ENCODE assay signal across 25 cellular contexts in the genomic region with DNA sequence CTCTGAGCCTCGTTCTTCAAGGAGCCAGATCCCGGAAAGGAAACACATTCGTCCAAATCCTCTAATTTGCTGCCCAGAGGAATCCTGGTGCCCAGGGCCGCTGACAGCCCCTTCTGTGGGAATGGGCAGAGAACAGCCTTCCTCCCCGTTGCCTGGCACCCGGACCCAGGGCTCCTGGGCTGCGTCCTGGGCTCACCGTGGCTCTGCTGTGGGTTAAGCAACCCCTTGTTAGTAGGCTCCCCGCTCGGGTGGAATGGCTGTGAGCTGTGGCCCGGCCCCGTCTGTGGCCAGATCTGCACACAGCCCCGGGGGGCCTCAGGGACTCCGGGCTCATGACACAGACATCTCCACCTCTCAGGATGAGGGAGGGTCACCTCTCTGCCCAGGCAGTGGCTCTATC.
DNase-seq lines count a peak whose midpoint lies in the region; ATAC-seq and TF ChIP-seq lines count a peak whose summit lies in the region.
"Had no signal": no experiment of that assay in that cellular context is flagged by ENCODE, and none has a peak within 500 bp of the region (broad histone marks: within the 10 kb centered on the region; RNA-seq: fewer than 3 reads in every experiment).

No MANE protein-coding gene starts in this region.

- ATAC-seq in heart right ventricle: no peak
- ATAC-seq in thoracic aorta (ENCODE audit: insufficient number of reproducible peaks, low FRiP score, low read depth): no peak
- ATAC-seq in GM19328 (IDR thresholded peaks at IDR 0.05; ENCODE audit: unreplicated experiment): no peak
- ATAC-seq in stimulated activated naive CD8-positive, alpha-beta T cell treated with anti-CD3 and anti-CD28 coated beads, Interleukin-15, amount 100 ng/mL, for 72 hours: no peak
- no peak for ATAC-seq in GM18867 (IDR thresholded peaks at IDR 0.05; ENCODE audit: unreplicated experiment)

- peaks cover 87% of the 10 kb centered on the region for H3K4me1 ChIP-seq in cardiac muscle cell (ENCODE audit: low read depth)
- peaks cover 0 to 72% (median 41%) of the 10 kb centered on the region in 9 donors for H3K4me1 ChIP-seq in heart right ventricle
- H3K4me1 ChIP-seq in thoracic aorta (ENCODE audit: control insufficient read depth in 1 of 2, low read depth in 2 of 2): peaks cover 35 to 86% of the 10 kb centered on the region in 2 donors
- H3K4me1 ChIP-seq: HAP-1, Peyer's patch had no signal

- H3K4me3 ChIP-seq in cardiac muscle cell: no peak overlapping the region
- H3K4me3 ChIP-seq in heart right ventricle: no peak overlapping the region
- no peak overlapping the region for H3K4me3 ChIP-seq in thoracic aorta
- H3K4me3 ChIP-seq: HAP-1, Peyer's patch, SJCRH30 had no signal

- no peak for TF ChIP-seq CTCF in cardiac muscle cell (IDR thresholded peaks at IDR 0.05; ENCODE audit: low read depth, low read length)
- no peak for TF ChIP-seq CTCF in heart right ventricle (IDR thresholded peaks at IDR 0.05)
- TF ChIP-seq CTCF in thoracic aorta (IDR thresholded peaks at IDR 0.05): no peak

- H3K4me3 Mint-ChIP-seq in stimulated activated naive CD8-positive, alpha-beta T cell treated with anti-CD3 and anti-CD28 coated beads, Interleukin-15, amount 100 ng/mL, for 72 hours: no peak overlapping the region

- 71 to 75% methylated on average over 14 of the region's 14 CpGs for WGBS in heart right ventricle, 2 donors

- DNase-seq in cardiac muscle cell (ENCODE audit: low read depth in 1 of 2, low spot score in 1 of 2): no peak
- DNase-seq in heart right ventricle: no peak
- DNase-seq in thoracic aorta (ENCODE audit: low spot score): no peak
- no peak for DNase-seq in stimulated activated naive CD8-positive, alpha-beta T cell treated with anti-CD3 and anti-CD28 coated beads, Interleukin-15, amount 100 ng/mL, for 72 hours
- DNase-seq: 8988T, AML-193, EL, GF-D8, IMR-90, NCI-H1105, NCI-H1694, NCI-H2081 treated with DMSO at 0.1 percent for 48 hours, NCI-H2171 treated with DMSO at 0.1 percent for 48 hours, NCI-H446, NCI-H526, Peyer's patch, SJCRH30 had no signal

- intact Hi-C loops in heart right ventricle (cut with DNase I): no loop called here

- no peaks in the 10 kb centered on the region for H3K4me1 Mint-ChIP-seq in stimulated activated naive CD8-positive, alpha-beta T cell treated with anti-CD3 and anti-CD28 coated beads, Interleukin-15, amount 100 ng/mL, for 72 hours

- H3K27ac ChIP-seq in cardiac muscle cell: peak overlapping the region; percentile 91
- H3K27ac ChIP-seq in heart right ventricle: no peak overlapping the region
- H3K27ac ChIP-seq in cingulate gyrus (ENCODE audit: low read depth, low read length): peak overlapping the region; percentile 39
- H3K27ac ChIP-seq in layer of hippocampus (ENCODE audit: low read depth, low read length): peak overlapping the region; percentile 63
- H3K27ac ChIP-seq in thoracic aorta: peak overlapping the region; percentile 38 to 60
- H3K27ac ChIP-seq: C4-2B, HL-60, KMS-11, Peyer's patch, SJCRH30 had no signal

- peaks cover 18% of the 10 kb centered on the region for H3K27me3 Mint-ChIP-seq in stimulated activated naive CD8-positive, alpha-beta T cell treated with anti-CD3 and anti-CD28 coated beads, Interleukin-15, amount 100 ng/mL, for 72 hours

- no peak overlapping the region for H3K27ac Mint-ChIP-seq in stimulated activated naive CD8-positive, alpha-beta T cell treated with anti-CD3 and anti-CD28 coated beads, Interleukin-15, amount 100 ng/mL, for 72 hours

- no peaks in the 10 kb centered on the region for H3K36me3 ChIP-seq in cardiac muscle cell
- H3K36me3 ChIP-seq in heart right ventricle: no peaks in the 10 kb centered on the region
- no peaks in the 10 kb centered on the region for H3K36me3 ChIP-seq in thoracic aorta
- H3K36me3 ChIP-seq: HAP-1, Peyer's patch, SJCRH30 had no signal

- H3K27me3 ChIP-seq in cardiac muscle cell (no peaks in the 10 kb centered on the region), heart right ventricle (peaks cover 0 to 9% (median 0%) of the 10 kb centered on the region in 7 donors), layer of hippocampus (ENCODE audit: control insufficient read depth, insufficient read depth, low read length) (peaks cover 5% of the 10 kb centered on the region), thoracic aorta (replicated peaks; ENCODE audit: insufficient read depth) (no peaks in the 10 kb centered on the region)
- H3K27me3 ChIP-seq: Peyer's patch had no signal

- H3K9me3 ChIP-seq in cardiac muscle cell (ENCODE audit: low read depth) (no peaks in the 10 kb centered on the region), heart right ventricle (peaks cover 0 to 5% (median 0%) of the 10 kb centered on the region in 11 donors), thoracic aorta (no peaks in the 10 kb centered on the region)
- H3K9me3 ChIP-seq: HAP-1, Peyer's patch, SJCRH30 had no signal

- H3K9me3 Mint-ChIP-seq in stimulated activated naive CD8-positive, alpha-beta T cell treated with anti-CD3 and anti-CD28 coated beads, Interleukin-15, amount 100 ng/mL, for 72 hours: no peaks in the 10 kb centered on the region

Comparison
In these comparisons a context has a peak if more than half of its experiments do, and no peak if none do; other contexts are left out.
1. H3K27ac ChIP-seq: peak in cardiac muscle cell (single experiment), cingulate gyrus (single experiment), layer of hippocampus (single experiment) and thoracic aorta (2 of 2); none in heart right ventricle (0 of 10).